Comparison of ENCODE assay signal across 22 cellular contexts in genomic region chr7:155731375-155731774, GRCh38.
DNase-seq lines count a peak whose midpoint lies in the region; FAIRE-seq and TF ChIP-seq lines count a peak whose summit lies in the region.
"Had no signal": no experiment of that assay in that cellular context is flagged by ENCODE, and none has a peak within 500 bp of the region (broad histone marks: within the 10 kb centered on the region; RNA-seq: fewer than 3 reads in every experiment).

No MANE protein-coding gene starts in this region.

- H3K4me3 ChIP-seq in fibroblast of the aortic adventitia (ENCODE audit: low read depth, low read length) (no peak overlapping the region), small intestine (ENCODE audit: low read depth in 1 of 2, low read length in 2 of 2) (no peak overlapping the region), coronary artery (no peak overlapping the region)
- H3K4me3 ChIP-seq: body of pancreas, MG63, neural progenitor cell, SK-N-MC, testis had no signal

- H3K27ac Mint-ChIP-seq in T-helper 2 cell treated with Interferon-gamma antibody and Interleukin-4, amounts not matched to agents 5 μg/mL and 100 μg/mL, for 36 hours: peak overlapping the region; percentile 44
- H3K27ac Mint-ChIP-seq: neural progenitor cell had no signal

- no peaks in the 10 kb centered on the region for H3K9me3 ChIP-seq in small intestine (ENCODE audit: control insufficient read depth, low read depth)
- H3K9me3 ChIP-seq: body of pancreas, MG63, testis had no signal

- H3K27me3 ChIP-seq in small intestine (ENCODE audit: control insufficient read depth in 2 of 2, insufficient read depth in 2 of 2, low read length in 2 of 2): no peaks in the 10 kb centered on the region
- H3K27me3 ChIP-seq: body of pancreas, MG63, neural progenitor cell, testis had no signal

- WGBS in small intestine, 3 donors: 33 to 75% (median 52%) methylated on average over 3 of the region's 3 CpGs

- TF ChIP-seq CTCF in fibroblast of the aortic adventitia (IDR thresholded peaks at IDR 0.05; ENCODE audit: insufficient read depth, low read length) (no peak), coronary artery (IDR thresholded peaks at IDR 0.05) (no peak)

- H3K4me3 Mint-ChIP-seq in T-helper 2 cell treated with Interferon-gamma antibody and Interleukin-4, amounts not matched to agents 5 μg/mL and 100 μg/mL, for 36 hours: no peak overlapping the region
- H3K4me3 Mint-ChIP-seq: neural progenitor cell had no signal

- H3K36me3 ChIP-seq in small intestine (ENCODE audit: control insufficient read depth in 2 of 2, insufficient read depth in 2 of 2, low read length in 2 of 2): peaks cover 0 to 3% of the 10 kb centered on the region in 2 donors
- H3K36me3 ChIP-seq: MG63 had no signal

- peaks cover 25% of the 10 kb centered on the region for H3K36me3 Mint-ChIP-seq in T-helper 2 cell treated with Interferon-gamma antibody and Interleukin-4, amounts not matched to agents 5 μg/mL and 100 μg/mL, for 36 hours (ENCODE audit: low read depth)

- H3K27ac ChIP-seq in small intestine (ENCODE audit: low read depth in 1 of 2, low read length in 1 of 2) (no peak overlapping the region), coronary artery (no peak overlapping the region)
- H3K27ac ChIP-seq: 22Rv1, body of pancreas, neural progenitor cell, SK-N-MC, testis had no signal

- H3K4me1 ChIP-seq in small intestine (ENCODE audit: control insufficient read depth in 2 of 2, insufficient read depth in 1 of 2, low read depth in 1 of 2, low read length in 1 of 2): peaks cover 0 to 4% of the 10 kb centered on the region in 2 donors
- H3K4me1 ChIP-seq: neural progenitor cell, testis had no signal

- no peaks in the 10 kb centered on the region for H3K27me3 Mint-ChIP-seq in T-helper 2 cell treated with Interferon-gamma antibody and Interleukin-4, amounts not matched to agents 5 μg/mL and 100 μg/mL, for 36 hours (ENCODE audit: low read depth)

- H3K4me1 Mint-ChIP-seq in T-helper 2 cell treated with Interferon-gamma antibody and Interleukin-4, amounts not matched to agents 5 μg/mL and 100 μg/mL, for 36 hours (ENCODE audit: low read depth): peaks cover 38% of the 10 kb centered on the region

- no peak for DNase-seq in T-helper 2 cell treated with Interferon-gamma antibody and Interleukin-4, amounts not matched to agents 5 μg/mL and 100 μg/mL, for 36 hours (ENCODE audit: low spot score)
- no peak for DNase-seq in T-helper 2 cell
- DNase-seq in SW480 (ENCODE audit: low spot score): peak; percentile 7
- DNase-seq in fibroblast of the aortic adventitia (ENCODE audit: low read depth): peak; percentile 12
- peak; percentile 71 for DNase-seq in small intestine
- no peak for DNase-seq in C1 segment of cervical spinal cord (lab: John Stamatoyannopoulos, UW)
- no peak for DNase-seq in coronary artery (ENCODE audit: low spot score)
- DNase-seq in NCI-H1105 treated with DMSO at 0.1 percent for 48 hours (lab: John Stamatoyannopoulos, UW): no peak
- DNase-seq: activated CD8-positive, alpha-beta memory T cell treated with anti-CD3 and anti-CD28 coated beads for 24 hours; activated effector memory CD4-positive, alpha-beta T cell treated with anti-CD3 and anti-CD28 coated beads, Interleukin-2, amount 50 U/mL, for 16 hours; body of pancreas; effector CD4-positive, alpha-beta T cell; foreskin melanocyte; MG63; NCI-H1694 treated with DMSO at 0.1 percent for 48 hours; NCI-H446 treated with DMSO at 0.1 percent for 48 hours; OCI-M1; stimulated activated CD4-positive, alpha-beta T cell treated with anti-CD3 and anti-CD28 coated beads, Interleukin-1b, Interleukin-23, amount 100 ng/mL, for 48 hours; testis had no signal

- H3K9me3 Mint-ChIP-seq in T-helper 2 cell treated with Interferon-gamma antibody and Interleukin-4, amounts not matched to agents 5 μg/mL and 100 μg/mL, for 36 hours: no peaks in the 10 kb centered on the region
- H3K9me3 Mint-ChIP-seq: neural progenitor cell had no signal

- no peak for FAIRE-seq in small intestine (lab: Jason Lieb, UNC)

Comparison
In these comparisons a context has a peak if more than half of its experiments do, and no peak if none do; other contexts are left out.
1. DNase-seq: peak in SW480 (single experiment), fibroblast of the aortic adventitia (single experiment) and small intestine (single experiment); none in T-helper 2 cell treated with Interferon-gamma antibody and Interleukin-4, amounts not matched to agents 5 μg/mL and 100 μg/mL, for 36 hours (single experiment), T-helper 2 cell (0 of 5), C1 segment of cervical spinal cord (0 of 14), coronary artery (single experiment) and NCI-H1105 treated with DMSO at 0.1 percent for 48 hours (single experiment).